In genomic region chr10:121942749-121943148, GRCh38 we compare ENCODE assay signal across 10 cellular contexts. TPM values are rescaled to one million over a fixed set of nuclear protein-coding genes. Genes with fewer than 3 reads are reported as not detected.
DNase-seq lines count a peak whose midpoint lies in the region; ATAC-seq, FAIRE-seq and TF ChIP-seq lines count a peak whose summit lies in the region.
"Had no signal": no experiment of that assay in that cellular context is flagged by ENCODE, and none has a peak within 500 bp of the region (broad histone marks: within the 10 kb centered on the region; RNA-seq: fewer than 3 reads in every experiment).

No MANE protein-coding gene starts in this region.

- CTCF ChIA-PET in activated CD8-positive, alpha-beta T cell treated with anti-CD3 and anti-CD28 coated beads for 36 hours (lab: Charles Lee), result no interaction called here

- DNase-seq in HTR-8/SVneo (ENCODE audit: insufficient read length, low spot score) (peak; percentile 11), T1000 (lab: John Stamatoyannopoulos, UW) (peak; percentile 61), left ventricle myocardium inferior (no peak), smooth muscle cell of the brain vasculature (ENCODE audit: low read depth, low spot score) (peak; percentile 57), COR-L47 (lab: John Stamatoyannopoulos, UW) (no peak)
- no peak for DNase-seq in activated CD8-positive, alpha-beta T cell treated with anti-CD3 and anti-CD28 coated beads for 36 hours
- DNase-seq: T-helper 9 cell had no signal

- FAIRE-seq in HTR-8/SVneo (lab: Jason Lieb, UNC), result no peak

- H3K9me3 ChIP-seq in left ventricle myocardium inferior (replicated peaks), result no peaks in the 10 kb centered on the region

- H3K27me3 Mint-ChIP-seq in activated CD8-positive, alpha-beta T cell treated with anti-CD3 and anti-CD28 coated beads for 36 hours, result peaks cover 17% of the 10 kb centered on the region

- no peaks in the 10 kb centered on the region for H3K36me3 ChIP-seq in left ventricle myocardium inferior

- POLR2A ChIA-PET in activated CD8-positive, alpha-beta T cell treated with anti-CD3 and anti-CD28 coated beads for 36 hours (lab: Charles Lee), result no interaction called here

- H3K9me3 Mint-ChIP-seq in activated CD8-positive, alpha-beta T cell treated with anti-CD3 and anti-CD28 coated beads for 36 hours, result no peaks in the 10 kb centered on the region

- H3K4me3 Mint-ChIP-seq in activated CD8-positive, alpha-beta T cell treated with anti-CD3 and anti-CD28 coated beads for 36 hours, result no peak overlapping the region
- H3K4me3 Mint-ChIP-seq: activated naive CD8-positive, alpha-beta T cell had no signal

- no peak overlapping the region for H3K4me3 ChIP-seq in left ventricle myocardium inferior

- no peaks in the 10 kb centered on the region for H3K27me3 ChIP-seq in left ventricle myocardium inferior (ENCODE audit: low read depth)

- intact Hi-C loops in left ventricle myocardium inferior (cut with micrococcal nuclease), result no loop called here
- intact Hi-C loops in activated CD8-positive, alpha-beta T cell treated with anti-CD3 and anti-CD28 coated beads for 36 hours (cut with micrococcal nuclease), result no loop called here

- no peak overlapping the region for H3K27ac Mint-ChIP-seq in activated CD8-positive, alpha-beta T cell treated with anti-CD3 and anti-CD28 coated beads for 36 hours
- H3K27ac Mint-ChIP-seq: activated naive CD8-positive, alpha-beta T cell had no signal

- H3K27ac ChIP-seq in left ventricle myocardium inferior (replicated peaks), result peak overlapping the region; percentile 52

- H3K4me1 Mint-ChIP-seq in activated CD8-positive, alpha-beta T cell treated with anti-CD3 and anti-CD28 coated beads for 36 hours (ENCODE audit: low read depth), result no peaks in the 10 kb centered on the region

- TF ChIP-seq CTCF in left ventricle myocardium inferior (IDR thresholded peaks at IDR 0.05; ENCODE audit: borderline replicate concordance), result no peak
- no peak for TF ChIP-seq CTCF in activated CD8-positive, alpha-beta T cell treated with anti-CD3 and anti-CD28 coated beads for 36 hours (IDR thresholded peaks at IDR 0.05)

- ATAC-seq in HG03135 (IDR thresholded peaks at IDR 0.05; ENCODE audit: unreplicated experiment) (no peak), GM19395 (IDR thresholded peaks at IDR 0.05; ENCODE audit: unreplicated experiment) (no peak)
- ATAC-seq in activated CD8-positive, alpha-beta T cell treated with anti-CD3 and anti-CD28 coated beads for 36 hours, result no peak

- no peaks in the 10 kb centered on the region for H3K36me3 Mint-ChIP-seq in activated CD8-positive, alpha-beta T cell treated with anti-CD3 and anti-CD28 coated beads for 36 hours (ENCODE audit: low read depth)
- H3K36me3 Mint-ChIP-seq: activated naive CD8-positive, alpha-beta T cell had no signal

- peaks cover 13% of the 10 kb centered on the region for H3K4me1 ChIP-seq in left ventricle myocardium inferior

RNA-seq across cellular contexts. Expression of gene ATE1, which starts 14.9 kb away (rescaled TPM):
- total RNA-seq in left ventricle myocardium inferior, result 34.4 TPM
- total RNA-seq in activated CD8-positive, alpha-beta T cell treated with anti-CD3 and anti-CD28 coated beads for 36 hours, result 10 to 100 TPM; 18.0 to 19.2 TPM

RNA-seq across cellular contexts. Expression of gene NSMCE4A, which starts 32.3 kb away (rescaled TPM):
- total RNA-seq in left ventricle myocardium inferior, result 24.1 TPM
- total RNA-seq in activated CD8-positive, alpha-beta T cell treated with anti-CD3 and anti-CD28 coated beads for 36 hours, result 10 to 100 TPM; 49.7 to 50.8 TPM

RNA-seq across cellular contexts. Expression of gene TACC2, which starts 46.2 kb away (rescaled TPM):
- 400 TPM for total RNA-seq in left ventricle myocardium inferior
- total RNA-seq in activated CD8-positive, alpha-beta T cell treated with anti-CD3 and anti-CD28 coated beads for 36 hours, result not detected

Comparison
In these comparisons a context has a peak if more than half of its experiments do, and no peak if none do; other contexts are left out.
1. DNase-seq: peak in HTR-8/SVneo (single experiment), T1000 (single experiment) and smooth muscle cell of the brain vasculature (single experiment); none in left ventricle myocardium inferior (single experiment), COR-L47 (single experiment) and activated CD8-positive, alpha-beta T cell treated with anti-CD3 and anti-CD28 coated beads for 36 hours (single experiment).
2. RNA of gene TACC2, which starts 46.2 kb away (total RNA-seq): 400 TPM in left ventricle myocardium inferior (single experiment); not detected in activated CD8-positive, alpha-beta T cell treated with anti-CD3 and anti-CD28 coated beads for 36 hours; every median in the first group is over 100 times any median in the second.